8 cellular contexts compared by ENCODE assay signal in genomic region chr7:157140118-157140905, GRCh38. TPM values are rescaled to one million over a fixed set of nuclear protein-coding genes. Genes with fewer than 3 reads are reported as not detected.
DNase-seq lines count a peak whose midpoint lies in the region; FAIRE-seq and TF ChIP-seq lines count a peak whose summit lies in the region.

No MANE protein-coding gene starts in this region.

- in situ Hi-C loops in GM13976 (cut with MboI; ENCODE audit: low sequenced_read_pairs, unreplicated experiment): no loop called here

- H3K27ac ChIP-seq in rectal smooth muscle tissue (ENCODE audit: low read depth, low read length): no peak overlapping the region

- H3K27me3 ChIP-seq in H7 (ENCODE audit: control insufficient read depth, insufficient read depth, low read length): no peaks in the 10 kb centered on the region
- H3K27me3 ChIP-seq in rectal smooth muscle tissue (ENCODE audit: control insufficient read depth, insufficient read depth, low read length): no peaks in the 10 kb centered on the region

- TF ChIP-seq POLR2A in erythroblast (IDR thresholded peaks at IDR 0.05; ENCODE audit: low read length) (no peak), H54 (IDR thresholded peaks at IDR 0.05; ENCODE audit: low read depth, low read length) (no peak)

- no peak overlapping the region for H3K9ac ChIP-seq in rectal smooth muscle tissue (ENCODE audit: low read length)

- H3K4me1 ChIP-seq in rectal smooth muscle tissue (ENCODE audit: control insufficient read depth, insufficient read depth, low read length): peaks cover 17% of the 10 kb centered on the region

- no peak for DNase-seq in H7
- peak; percentile 7 for DNase-seq in T follicular helper cell (ENCODE audit: low read depth)
- DNase-seq in erythroblast (lab: John Stamatoyannopoulos, UW): peak; percentile 45 to 47
- no peak for DNase-seq in GM13976 (ENCODE audit: low spot score)
- DNase-seq in NK-92 treated with Interleukin-12 subunit alpha and Interleukin-12 subunit beta, amount 100 ng/mL, for 24 hours (lab: John Stamatoyannopoulos, UW): no peak
- DNase-seq in H54 (ENCODE audit: insufficient read length, low spot score): no peak
- DNase-seq in urothelium cell line (ENCODE audit: low spot score): no peak

- H3K4me3 ChIP-seq in H7 (ENCODE audit: insufficient read depth, low read depth, low read length) (peak overlapping the region; percentile 91), rectal smooth muscle tissue (ENCODE audit: low read length) (peak overlapping the region; percentile 64)

- peaks cover 14% of the 10 kb centered on the region for H3K36me3 ChIP-seq in H7 (replicated peaks; ENCODE audit: control insufficient read depth, insufficient read depth, low read length)
- H3K36me3 ChIP-seq in rectal smooth muscle tissue (ENCODE audit: control insufficient read depth, insufficient read depth, low read length): no peaks in the 10 kb centered on the region

- FAIRE-seq in H54 (lab: Jason Lieb, UNC): no peak
- FAIRE-seq in urothelium cell line (lab: Jason Lieb, UNC): no peak

- TF ChIP-seq CTCF in GM13976 (IDR thresholded peaks at IDR 0.05; ENCODE audit: borderline replicate concordance, control extremely low read depth, extremely low read depth, insufficient read depth, missing control alignments): no peak

RNA-seq across cellular contexts. Expression of gene UBE3C, which starts 1.6 kb away (rescaled TPM):
- 69.0 and 94.0 TPM in 2 replicates for total RNA-seq in H7 (2014; rRNA removed; shearing (Covaris generic))

Comparison
In these comparisons a context has a peak if more than half of its experiments do, and no peak if none do; other contexts are left out.
1. DNase-seq: peak in T follicular helper cell (single experiment) and erythroblast (2 of 2); none in H7 (single experiment), GM13976 (single experiment), NK-92 treated with Interleukin-12 subunit alpha and Interleukin-12 subunit beta, amount 100 ng/mL, for 24 hours (single experiment), H54 (single experiment) and urothelium cell line (single experiment).